ENCODE assay signal across 2 cellular contexts in genomic region chr1:3370856-3371703, GRCh38.
TF ChIP-seq lines count a peak whose summit lies in the region.

No MANE protein-coding gene starts in this region.

TF ChIP-seq in IMR-90, 13 proteins besides CTCF, POLR2A, EP300 and RAD21:
- TF ChIP-seq MAZ (IDR thresholded peaks at IDR 0.05; ENCODE audit: borderline replicate concordance, low read depth, low read length) = no peak
- TF ChIP-seq RFX5 (IDR thresholded peaks at IDR 0.05; ENCODE audit: low read depth, low read length) = no peak
- no peak for TF ChIP-seq CEBPB (IDR thresholded peaks at IDR 0.05; ENCODE audit: low read depth, low read length)
- TF ChIP-seq RCOR1 (IDR thresholded peaks at IDR 0.05; ENCODE audit: insufficient replicate concordance, low read length) = no peak
- no peak for TF ChIP-seq BHLHE40 (IDR thresholded peaks at IDR 0.05; ENCODE audit: low read depth, low read length)
- no peak for TF ChIP-seq NFE2L2 (IDR thresholded peaks at IDR 0.05; ENCODE audit: low read depth, low read length)
- TF ChIP-seq FOS (IDR thresholded peaks at IDR 0.05; ENCODE audit: low read depth, low read length) = no peak
- TF ChIP-seq, protein P1, sequence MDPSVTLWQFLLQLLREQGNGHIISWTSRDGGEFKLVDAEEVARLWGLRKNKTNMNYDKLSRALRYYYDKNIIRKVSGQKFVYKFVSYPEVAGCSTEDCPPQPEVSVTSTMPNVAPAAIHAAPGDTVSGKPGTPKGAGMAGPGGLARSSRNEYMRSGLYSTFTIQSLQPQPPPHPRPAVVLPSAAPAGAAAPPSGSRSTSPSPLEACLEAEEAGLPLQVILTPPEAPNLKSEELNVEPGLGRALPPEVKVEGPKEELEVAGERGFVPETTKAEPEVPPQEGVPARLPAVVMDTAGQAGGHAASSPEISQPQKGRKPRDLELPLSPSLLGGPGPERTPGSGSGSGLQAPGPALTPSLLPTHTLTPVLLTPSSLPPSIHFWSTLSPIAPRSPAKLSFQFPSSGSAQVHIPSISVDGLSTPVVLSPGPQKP (IDR thresholded peaks at IDR 0.05; ENCODE audit: borderline replicate concordance, low read depth, low read length) = no peak
- TF ChIP-seq, protein P2, sequence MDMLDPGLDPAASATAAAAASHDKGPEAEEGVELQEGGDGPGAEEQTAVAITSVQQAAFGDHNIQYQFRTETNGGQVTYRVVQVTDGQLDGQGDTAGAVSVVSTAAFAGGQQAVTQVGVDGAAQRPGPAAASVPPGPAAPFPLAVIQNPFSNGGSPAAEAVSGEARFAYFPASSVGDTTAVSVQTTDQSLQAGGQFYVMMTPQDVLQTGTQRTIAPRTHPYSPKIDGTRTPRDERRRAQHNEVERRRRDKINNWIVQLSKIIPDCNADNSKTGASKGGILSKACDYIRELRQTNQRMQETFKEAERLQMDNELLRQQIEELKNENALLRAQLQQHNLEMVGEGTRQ (IDR thresholded peaks at IDR 0.05; ENCODE audit: low read depth, low read length) = no peak
- TF ChIP-seq SMC3 (IDR thresholded peaks at IDR 0.05; ENCODE audit: low read depth, low read length) = no peak
- no peak for TF ChIP-seq MAFK (IDR thresholded peaks at IDR 0.05; ENCODE audit: low read depth, low read length)
- no peak for TF ChIP-seq CHD1 (IDR thresholded peaks at IDR 0.05; ENCODE audit: low read depth, low read length)
- no peak for TF ChIP-seq MXI1 (IDR thresholded peaks at IDR 0.05; ENCODE audit: borderline replicate concordance, low read depth, low read length)

TF ChIP-seq in GM23338, 12 proteins besides CTCF, POLR2A, EP300 and RAD21:
- no peak for TF ChIP-seq ZNF114 (CRISPR knock-in tag; IDR thresholded peaks at IDR 0.05)
- no peak for TF ChIP-seq STAT1 (IDR thresholded peaks at IDR 0.05; ENCODE audit: unreplicated experiment)
- TF ChIP-seq EZH2 (IDR thresholded peaks at IDR 0.05; ENCODE audit: low read depth, unreplicated experiment) = no peak
- no peak for TF ChIP-seq ZNF331 (CRISPR knock-in tag; IDR thresholded peaks at IDR 0.05; ENCODE audit: low read depth)
- TF ChIP-seq, protein P3, sequence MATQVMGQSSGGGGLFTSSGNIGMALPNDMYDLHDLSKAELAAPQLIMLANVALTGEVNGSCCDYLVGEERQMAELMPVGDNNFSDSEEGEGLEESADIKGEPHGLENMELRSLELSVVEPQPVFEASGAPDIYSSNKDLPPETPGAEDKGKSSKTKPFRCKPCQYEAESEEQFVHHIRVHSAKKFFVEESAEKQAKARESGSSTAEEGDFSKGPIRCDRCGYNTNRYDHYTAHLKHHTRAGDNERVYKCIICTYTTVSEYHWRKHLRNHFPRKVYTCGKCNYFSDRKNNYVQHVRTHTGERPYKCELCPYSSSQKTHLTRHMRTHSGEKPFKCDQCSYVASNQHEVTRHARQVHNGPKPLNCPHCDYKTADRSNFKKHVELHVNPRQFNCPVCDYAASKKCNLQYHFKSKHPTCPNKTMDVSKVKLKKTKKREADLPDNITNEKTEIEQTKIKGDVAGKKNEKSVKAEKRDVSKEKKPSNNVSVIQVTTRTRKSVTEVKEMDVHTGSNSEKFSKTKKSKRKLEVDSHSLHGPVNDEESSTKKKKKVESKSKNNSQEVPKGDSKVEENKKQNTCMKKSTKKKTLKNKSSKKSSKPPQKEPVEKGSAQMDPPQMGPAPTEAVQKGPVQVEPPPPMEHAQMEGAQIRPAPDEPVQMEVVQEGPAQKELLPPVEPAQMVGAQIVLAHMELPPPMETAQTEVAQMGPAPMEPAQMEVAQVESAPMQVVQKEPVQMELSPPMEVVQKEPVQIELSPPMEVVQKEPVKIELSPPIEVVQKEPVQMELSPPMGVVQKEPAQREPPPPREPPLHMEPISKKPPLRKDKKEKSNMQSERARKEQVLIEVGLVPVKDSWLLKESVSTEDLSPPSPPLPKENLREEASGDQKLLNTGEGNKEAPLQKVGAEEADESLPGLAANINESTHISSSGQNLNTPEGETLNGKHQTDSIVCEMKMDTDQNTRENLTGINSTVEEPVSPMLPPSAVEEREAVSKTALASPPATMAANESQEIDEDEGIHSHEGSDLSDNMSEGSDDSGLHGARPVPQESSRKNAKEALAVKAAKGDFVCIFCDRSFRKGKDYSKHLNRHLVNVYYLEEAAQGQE (IDR thresholded peaks at IDR 0.05; ENCODE audit: unreplicated experiment) = no peak
- no peak for TF ChIP-seq JUNB (IDR thresholded peaks at IDR 0.05; ENCODE audit: unreplicated experiment)
- TF ChIP-seq EZH2phosphoT487 (IDR thresholded peaks at IDR 0.05; ENCODE audit: unreplicated experiment) = no peak
- no peak for TF ChIP-seq ZNF462 (CRISPR knock-in tag; IDR thresholded peaks at IDR 0.05)
